ENCODE assay signal across 1 cellular context in genomic region chr10:96129387-96130325, GRCh38.
TF ChIP-seq lines count a peak whose summit lies in the region.

A gene with protein sequence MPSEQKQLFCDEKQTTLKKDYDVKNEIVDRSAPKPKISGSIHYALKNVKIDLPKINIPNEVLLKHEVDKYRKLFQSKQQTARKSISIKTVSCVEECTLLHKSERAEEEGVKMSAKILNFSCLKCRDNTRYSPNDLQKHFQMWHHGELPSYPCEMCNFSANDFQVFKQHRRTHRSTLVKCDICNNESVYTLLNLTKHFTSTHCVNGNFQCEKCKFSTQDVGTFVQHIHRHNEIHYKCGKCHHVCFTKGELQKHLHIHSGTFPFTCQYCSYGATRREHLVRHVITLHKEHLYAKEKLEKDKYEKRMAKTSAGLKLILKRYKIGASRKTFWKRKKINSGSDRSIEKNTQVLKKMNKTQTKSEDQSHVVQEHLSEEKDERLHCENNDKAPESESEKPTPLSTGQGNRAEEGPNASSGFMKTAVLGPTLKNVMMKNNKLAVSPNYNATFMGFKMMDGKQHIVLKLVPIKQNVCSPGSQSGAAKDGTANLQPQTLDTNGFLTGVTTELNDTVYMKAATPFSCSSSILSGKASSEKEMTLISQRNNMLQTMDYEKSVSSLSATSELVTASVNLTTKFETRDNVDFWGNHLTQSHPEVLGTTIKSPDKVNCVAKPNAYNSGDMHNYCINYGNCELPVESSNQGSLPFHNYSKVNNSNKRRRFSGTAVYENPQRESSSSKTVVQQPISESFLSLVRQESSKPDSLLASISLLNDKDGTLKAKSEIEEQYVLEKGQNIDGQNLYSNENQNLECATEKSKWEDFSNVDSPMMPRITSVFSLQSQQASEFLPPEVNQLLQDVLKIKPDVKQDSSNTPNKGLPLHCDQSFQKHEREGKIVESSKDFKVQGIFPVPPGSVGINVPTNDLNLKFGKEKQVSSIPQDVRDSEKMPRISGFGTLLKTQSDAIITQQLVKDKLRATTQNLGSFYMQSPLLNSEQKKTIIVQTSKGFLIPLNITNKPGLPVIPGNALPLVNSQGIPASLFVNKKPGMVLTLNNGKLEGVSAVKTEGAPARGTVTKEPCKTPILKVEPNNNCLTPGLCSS (N-terminal part only) (plus strand): TSS chr10:96130297. CDS start chr10:96156323, 26,026 bp downstream.

TF ChIP-seq in K562, 482 proteins besides CTCF, POLR2A, EP300 and RAD21 (continued from another document and continues in another):
- peak in 1 of 3 experiments; percentile 87; a peak in 2 of 6 replicates for TF ChIP-seq ZBTB11 (CRISPR knock-in tag; IDR thresholded peaks at IDR 0.05)
- peak; percentile 68; the same call in 1 of the 2 replicates for TF ChIP-seq NR2C2 (CRISPR knock-in tag; IDR thresholded peaks at IDR 0.05)
- peak; percentile 94 for TF ChIP-seq NR2C2 (tag; IDR thresholded peaks at IDR 0.05)
- peak; percentile 33; the same call in 1 of the 2 replicates for TF ChIP-seq HDAC2 (IDR thresholded peaks at IDR 0.05)
- no peak for TF ChIP-seq JUN (IDR thresholded peaks at IDR 0.05; ENCODE audit: borderline replicate concordance, low read depth, low read length)
- TF ChIP-seq JUN (CRISPR knock-in tag; IDR thresholded peaks at IDR 0.05; ENCODE audit: borderline replicate concordance): 0 out of 2 replicates have a peak, but pooled peaks have one; percentile 60
- 0 out of 4 replicates have a peak, but pooled peaks of 1 of the 2 experiments have one; percentile 34 for TF ChIP-seq KDM4B (IDR thresholded peaks at IDR 0.05; ENCODE audit: borderline replicate concordance in 2 of 2, low read depth in 1 of 2)
- TF ChIP-seq CTBP1 (IDR thresholded peaks at IDR 0.05; ENCODE audit: borderline replicate concordance): peak; percentile 51; the same call in 1 of the 2 replicates
- peak; percentile 60 to 87; a peak in 3 of 4 replicates for TF ChIP-seq ETV6 (IDR thresholded peaks at IDR 0.05; ENCODE audit: borderline replicate concordance in 1 of 2, low read depth in 2 of 2, low read length in 1 of 2)
- TF ChIP-seq ETV6 (CRISPR knock-in tag; IDR thresholded peaks at IDR 0.05; ENCODE audit: borderline replicate concordance): no peak
- TF ChIP-seq ZNF639 (CRISPR knock-in tag; conservative IDR thresholded peaks at IDR 0.05 in 1 of 2, IDR thresholded peaks at IDR 0.05 in 1 of 2): peak in 1 of 2 experiments; percentile 73; a peak in 1 of 4 replicates
- TF ChIP-seq PML (IDR thresholded peaks at IDR 0.05; ENCODE audit: low read length): peak; percentile 71
- peak; percentile 45; the same call in 1 of the 2 replicates for TF ChIP-seq C11orf30 (IDR thresholded peaks at IDR 0.05; ENCODE audit: low read depth)
- TF ChIP-seq NR1H2 (CRISPR knock-in tag; IDR thresholded peaks at IDR 0.05): 0 out of 2 replicates have a peak, but pooled peaks have one; percentile 25
- TF ChIP-seq ELF1 (tag; IDR thresholded peaks at IDR 0.05): peak; percentile 90
- TF ChIP-seq KAT7 (CRISPR knock-in tag; IDR thresholded peaks at IDR 0.05; ENCODE audit: borderline replicate concordance): peak; percentile 66; the same call in 1 of the 2 replicates
- TF ChIP-seq KLF13 (tag; IDR thresholded peaks at IDR 0.05; ENCODE audit: borderline replicate concordance, low read depth): 0 out of 2 replicates have a peak, but pooled peaks have one; percentile 8
- TF ChIP-seq RBM14 (IDR thresholded peaks at IDR 0.05; ENCODE audit: borderline replicate concordance, insufficient read depth, low read depth, low read length): no peak
- peak; percentile 60 for TF ChIP-seq CREB1 (IDR thresholded peaks at IDR 0.05)
- 0 out of 2 replicates have a peak, but pooled peaks have one; percentile 47 for TF ChIP-seq CREB1 (CRISPR knock-in tag; IDR thresholded peaks at IDR 0.05)
- TF ChIP-seq ETV5 (CRISPR knock-in tag; IDR thresholded peaks at IDR 0.05; ENCODE audit: low read depth): peak; percentile 89
- TF ChIP-seq, protein P1, sequence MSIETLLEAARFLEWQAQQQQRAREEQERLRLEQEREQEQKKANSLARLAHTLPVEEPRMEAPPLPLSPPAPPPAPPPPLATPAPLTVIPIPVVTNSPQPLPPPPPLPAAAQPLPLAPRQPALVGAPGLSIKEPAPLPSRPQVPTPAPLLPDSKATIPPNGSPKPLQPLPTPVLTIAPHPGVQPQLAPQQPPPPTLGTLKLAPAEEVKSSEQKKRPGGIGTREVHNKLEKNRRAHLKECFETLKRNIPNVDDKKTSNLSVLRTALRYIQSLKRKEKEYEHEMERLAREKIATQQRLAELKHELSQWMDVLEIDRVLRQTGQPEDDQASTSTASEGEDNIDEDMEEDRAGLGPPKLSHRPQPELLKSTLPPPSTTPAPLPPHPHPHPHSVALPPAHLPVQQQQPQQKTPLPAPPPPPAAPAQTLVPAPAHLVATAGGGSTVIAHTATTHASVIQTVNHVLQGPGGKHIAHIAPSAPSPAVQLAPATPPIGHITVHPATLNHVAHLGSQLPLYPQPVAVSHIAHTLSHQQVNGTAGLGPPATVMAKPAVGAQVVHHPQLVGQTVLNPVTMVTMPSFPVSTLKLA (conservative IDR thresholded peaks at IDR 0.05): peak; percentile 62 to 73; a peak in 3 of 4 replicates
- TF ChIP-seq DNMT1 (IDR thresholded peaks at IDR 0.05): no peak
- TF ChIP-seq NR2C1 (IDR thresholded peaks at IDR 0.05): peak; percentile 78
- TF ChIP-seq NR2C1 (tag; IDR thresholded peaks at IDR 0.05): peak; percentile 83
- peak in 1 of 2 experiments; percentile 23; a peak in 1 of 4 replicates for TF ChIP-seq NRF1 (conservative IDR thresholded peaks at IDR 0.05 in 1 of 2, IDR thresholded peaks at IDR 0.05 in 1 of 2)
- 0 out of 2 replicates have a peak, but pooled peaks have one; percentile 9 for TF ChIP-seq ZNF644 (tag; IDR thresholded peaks at IDR 0.05; ENCODE audit: low read depth)
- peak; percentile 41; the same call in 1 of the 2 replicates for TF ChIP-seq JUND (IDR thresholded peaks at IDR 0.05; ENCODE audit: borderline replicate concordance, low read depth, low read length)
- TF ChIP-seq JUND (tag; IDR thresholded peaks at IDR 0.05; ENCODE audit: borderline replicate concordance, low read depth, low read length): no peak; the same call in 2 of the 3 replicates
- peak in 1 of 2 experiments; percentile 41; a peak in 1 of 4 replicates for TF ChIP-seq HDAC1 (IDR thresholded peaks at IDR 0.05)
- no peak for TF ChIP-seq CREBBP (IDR thresholded peaks at IDR 0.05; ENCODE audit: low read depth, low read length)
- TF ChIP-seq, protein P2, sequence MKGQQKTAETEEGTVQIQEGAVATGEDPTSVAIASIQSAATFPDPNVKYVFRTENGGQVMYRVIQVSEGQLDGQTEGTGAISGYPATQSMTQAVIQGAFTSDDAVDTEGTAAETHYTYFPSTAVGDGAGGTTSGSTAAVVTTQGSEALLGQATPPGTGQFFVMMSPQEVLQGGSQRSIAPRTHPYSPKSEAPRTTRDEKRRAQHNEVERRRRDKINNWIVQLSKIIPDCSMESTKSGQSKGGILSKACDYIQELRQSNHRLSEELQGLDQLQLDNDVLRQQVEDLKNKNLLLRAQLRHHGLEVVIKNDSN (CRISPR knock-in tag; IDR thresholded peaks at IDR 0.05): no peak
- TF ChIP-seq ZKSCAN8 (CRISPR knock-in tag; IDR thresholded peaks at IDR 0.05): peak; percentile 77; the same call in 1 of the 2 replicates
- peak; percentile 8 for TF ChIP-seq GTF2B (IDR thresholded peaks at IDR 0.05; ENCODE audit: extremely low read depth, insufficient read length)
- TF ChIP-seq ZFP1 (CRISPR knock-in tag; IDR thresholded peaks at IDR 0.05): no peak
- peak; percentile 97 for TF ChIP-seq RBFOX2 (IDR thresholded peaks at IDR 0.05; ENCODE audit: low read depth, low read length)
- peak; percentile 100 for TF ChIP-seq NFRKB (IDR thresholded peaks at IDR 0.05; ENCODE audit: low read depth)
- TF ChIP-seq CHD1 (IDR thresholded peaks at IDR 0.05; ENCODE audit: low read length): peak; percentile 57
- TF ChIP-seq ZNF395 (CRISPR knock-in tag; IDR thresholded peaks at IDR 0.05): peak; percentile 27
- TF ChIP-seq ARID1B (IDR thresholded peaks at IDR 0.05): peak; percentile 23; the same call in 1 of the 2 replicates
- TF ChIP-seq SMARCC2 (IDR thresholded peaks at IDR 0.05; ENCODE audit: low read depth): no peak
- peak; percentile 18; the same call in 1 of the 2 replicates for TF ChIP-seq ATF3 (IDR thresholded peaks at IDR 0.05)
- TF ChIP-seq ATF3 (CRISPR knock-in tag; conservative IDR thresholded peaks at IDR 0.05): no peak; the same call in 1 of the 2 replicates
- 0 out of 2 replicates have a peak, but pooled peaks have one; percentile 62 for TF ChIP-seq GTF2A2 (tag; IDR thresholded peaks at IDR 0.05)
- TF ChIP-seq NCOA1 (IDR thresholded peaks at IDR 0.05; ENCODE audit: low read depth): peak; percentile 26; the same call in 1 of the 2 replicates
- peak; percentile 92 for TF ChIP-seq MTA3 (IDR thresholded peaks at IDR 0.05; ENCODE audit: borderline replicate concordance)
- peak; percentile 58 for TF ChIP-seq THAP12 (CRISPR knock-in tag; IDR thresholded peaks at IDR 0.05)
- peak; percentile 44 for TF ChIP-seq HNRNPLL (IDR thresholded peaks at IDR 0.05; ENCODE audit: low read depth, low read length, poor library complexity, severe bottlenecking)
